In genomic region chrX:103849558-103849957, GRCh38 we compare ENCODE assay signal across 31 cellular contexts. TPM values are rescaled to one million over a fixed set of nuclear protein-coding genes. Genes with fewer than 3 reads are reported as not detected.
"Had no signal": no experiment of that assay in that cellular context is flagged by ENCODE, and none has a peak within 500 bp of the region (broad histone marks: within the 10 kb centered on the region; RNA-seq: fewer than 3 reads in every experiment).

No MANE protein-coding gene starts in this region.

- H3K4me1 Mint-ChIP-seq: naive thymus-derived CD8-positive, alpha-beta T cell; stimulated activated memory B cell treated with anti-CD40 and anti-IgM and Interleukin-4, amounts not matched to agents 10 μg/mL and 1 μg/mL and 100 μg/mL, for 72 hours had no signal

- H3K9me3 ChIP-seq: ovary, psoas muscle, spleen, suprapubic skin, testis, tibial artery, transverse colon, upper lobe of right lung, uterus had no signal

- H3K27me3 Mint-ChIP-seq: stimulated activated memory B cell treated with anti-CD40 and anti-IgM and Interleukin-4, amounts not matched to agents 10 μg/mL and 1 μg/mL and 100 μg/mL, for 72 hours; stimulated activated naive CD8-positive, alpha-beta T cell treated with anti-CD3 and anti-CD28 coated beads, Interleukin-15, amount 100 ng/mL, for 72 hours had no signal

- H3K4me3 ChIP-seq: neural progenitor cell, ovary, psoas muscle, skin epidermis, smooth muscle cell, spleen, suprapubic skin, testis, tibial artery, transverse colon, upper lobe of right lung, uterus had no signal

- DNase-seq: naive thymus-derived CD8-positive, alpha-beta T cell; occipital lobe; ovary; posterior cingulate gyrus; psoas muscle; right cardiac atrium; spleen; stimulated activated CD4-positive, alpha-beta T cell treated with anti-CD3 and anti-CD28 coated beads, Interleukin-12 subunit alpha, Interleukin-12 subunit beta, amount 100 ng/mL, for 4 hours; stimulated activated CD4-positive, alpha-beta T cell treated with anti-CD3 and anti-CD28 coated beads, Interleukin-1b, Interleukin-23, amount 100 ng/mL, for 48 hours; stimulated activated CD4-positive, alpha-beta T cell treated with anti-CD3 and anti-CD28 coated beads, Interleukin-4, amount 100 ng/mL, for 1 hour; stimulated activated CD4-positive, alpha-beta T cell treated with anti-CD3 and anti-CD28 coated beads, Interleukin-4, amount 100 ng/mL, for 4 hours; stimulated activated CD8-positive, alpha-beta memory T cell treated with anti-CD3 and anti-CD28 coated beads, Interleukin-4, amount 100 ng/mL, for 48 hours; stimulated activated naive CD4-positive, alpha-beta T cell; stimulated activated naive CD8-positive, alpha-beta T cell treated with anti-CD3 and anti-CD28 coated beads, Interleukin-15, amount 100 ng/mL, for 72 hours; stimulated activated naive CD8-positive, alpha-beta T cell treated with anti-CD3 and anti-CD28 coated beads, Interleukin-15, Interleukin-2, amounts not matched to agents 100 U/mL and 50 U/mL, for 24 hours; substantia nigra; testis; tibial artery; transverse colon; upper lobe of right lung; uterus had no signal

- H3K9ac ChIP-seq: neural progenitor cell, parathyroid adenoma had no signal

- H3K9me3 Mint-ChIP-seq: natural killer cell treated with Interleukin-12 subunit alpha and Interleukin-12 subunit beta and Interleukin-15 and Interleukin-18, amount 100 ng/mL, for 72 hours; stimulated activated memory B cell treated with anti-CD40 and anti-IgM and Interleukin-4, amounts not matched to agents 10 μg/mL and 1 μg/mL and 100 μg/mL, for 72 hours; stimulated activated naive CD8-positive, alpha-beta T cell treated with anti-CD3 and anti-CD28 coated beads, Interleukin-15, amount 100 ng/mL, for 72 hours; type B pancreatic cell had no signal

- H3K4me2 ChIP-seq: neural progenitor cell, smooth muscle cell had no signal

- H3K36me3 Mint-ChIP-seq: naive thymus-derived CD8-positive, alpha-beta T cell; natural killer cell treated with Interleukin-12 subunit alpha and Interleukin-12 subunit beta and Interleukin-15 and Interleukin-18, amount 100 ng/mL, for 72 hours; neural progenitor cell; stimulated activated memory B cell treated with anti-CD40 and anti-IgM and Interleukin-4, amounts not matched to agents 10 μg/mL and 1 μg/mL and 100 μg/mL, for 72 hours; type B pancreatic cell had no signal

- H3K4me3 Mint-ChIP-seq: naive thymus-derived CD8-positive, alpha-beta T cell; natural killer cell treated with Interleukin-12 subunit alpha and Interleukin-12 subunit beta and Interleukin-15 and Interleukin-18, amount 100 ng/mL, for 72 hours; neural progenitor cell; stimulated activated memory B cell treated with anti-CD40 and anti-IgM and Interleukin-4, amounts not matched to agents 10 μg/mL and 1 μg/mL and 100 μg/mL, for 72 hours; stimulated activated naive CD8-positive, alpha-beta T cell treated with anti-CD3 and anti-CD28 coated beads, Interleukin-15, amount 100 ng/mL, for 72 hours; type B pancreatic cell had no signal

- H2AFZ ChIP-seq: neural progenitor cell, parathyroid adenoma had no signal

- H3K27ac ChIP-seq: neural progenitor cell, ovary, parathyroid adenoma, psoas muscle, skin epidermis, spleen, suprapubic skin, testis, tibial artery, transverse colon, upper lobe of right lung, uterus had no signal

- ATAC-seq: naive thymus-derived CD8-positive, alpha-beta T cell; natural killer cell treated with Interleukin-12 subunit alpha and Interleukin-12 subunit beta and Interleukin-15 and Interleukin-18, amount 100 ng/mL, for 72 hours; psoas muscle; right cardiac atrium; sciatic nerve; stimulated activated memory B cell treated with anti-CD40 and anti-IgM and Interleukin-4, amounts not matched to agents 10 μg/mL and 1 μg/mL and 100 μg/mL, for 72 hours; stimulated activated naive CD8-positive, alpha-beta T cell treated with anti-CD3 and anti-CD28 coated beads, Interleukin-15, amount 100 ng/mL, for 72 hours; stimulated activated naive CD8-positive, alpha-beta T cell treated with anti-CD3 and anti-CD28 coated beads, Interleukin-15, Interleukin-2, amounts not matched to agents 100 U/mL and 50 U/mL, for 24 hours; upper lobe of right lung had no signal

- H3K27me3 ChIP-seq: neural progenitor cell, ovary, suprapubic skin, testis, tibial artery, transverse colon, upper lobe of right lung had no signal

- H3K79me2 ChIP-seq: parathyroid adenoma had no signal

- H3K27ac Mint-ChIP-seq: naive thymus-derived CD8-positive, alpha-beta T cell; natural killer cell treated with Interleukin-12 subunit alpha and Interleukin-12 subunit beta and Interleukin-15 and Interleukin-18, amount 100 ng/mL, for 72 hours; neural progenitor cell; progenitor cell of endocrine pancreas; stimulated activated memory B cell treated with anti-CD40 and anti-IgM and Interleukin-4, amounts not matched to agents 10 μg/mL and 1 μg/mL and 100 μg/mL, for 72 hours; stimulated activated naive CD8-positive, alpha-beta T cell treated with anti-CD3 and anti-CD28 coated beads, Interleukin-15, amount 100 ng/mL, for 72 hours; type B pancreatic cell had no signal

- H3K4me1 ChIP-seq: neural progenitor cell, parathyroid adenoma, psoas muscle, spleen, suprapubic skin, testis, transverse colon, upper lobe of right lung, uterus had no signal

- H3K36me3 ChIP-seq: neural progenitor cell, ovary, spleen, suprapubic skin, tibial artery, transverse colon, upper lobe of right lung, uterus had no signal

RNA-seq across cellular contexts. Expression of gene RAB9B, which starts 17.5 kb away (rescaled TPM):
- polyA plus RNA-seq: smooth muscle cell had no signal
